In genomic region chr12:6219980-6220379, GRCh38 we compare ENCODE assay signal across 1 cellular context.
TF ChIP-seq lines count a peak whose summit lies in the region.

No MANE protein-coding gene starts in this region.

TF ChIP-seq in H1, 55 proteins besides CTCF, POLR2A, EP300 and RAD21:
- TF ChIP-seq CBX8 (IDR thresholded peaks at IDR 0.05; ENCODE audit: borderline replicate concordance, low read depth, low read length) (no peak), ASH2L (IDR thresholded peaks at IDR 0.05; ENCODE audit: low read length) (no peak), TAF1 (IDR thresholded peaks at IDR 0.05; ENCODE audit: low read depth, low read length) (no peak), BCL11A (IDR thresholded peaks at IDR 0.05; ENCODE audit: low read depth in 2 of 2, low read length in 2 of 2) (no peak), EGR1 (IDR thresholded peaks at IDR 0.05; ENCODE audit: borderline replicate concordance, low read depth, low read length) (no peak), USF2 (IDR thresholded peaks at IDR 0.05; ENCODE audit: low read length) (no peak), JUND (IDR thresholded peaks at IDR 0.05; ENCODE audit: low read length) (no peak), SIRT6 (IDR thresholded peaks at IDR 0.05; ENCODE audit: low read length) (no peak), JUN (IDR thresholded peaks at IDR 0.05; ENCODE audit: low read depth, low read length) (no peak), HDAC6 (IDR thresholded peaks at IDR 0.05; ENCODE audit: low read depth, low read length) (no peak), SRF (IDR thresholded peaks at IDR 0.05; ENCODE audit: low read depth, low read length) (no peak), KDM4A (IDR thresholded peaks at IDR 0.05; ENCODE audit: low read depth, low read length, severe bottlenecking) (no peak), POLR2AphosphoS5 (IDR thresholded peaks at IDR 0.05; ENCODE audit: low read depth, low read length) (no peak), SP4 (IDR thresholded peaks at IDR 0.05; ENCODE audit: low read length) (no peak), PHF8 (conservative IDR thresholded peaks at IDR 0.05; ENCODE audit: low read depth, low read length) (no peak)
